31 cellular contexts compared by ENCODE assay signal in the genomic region with DNA sequence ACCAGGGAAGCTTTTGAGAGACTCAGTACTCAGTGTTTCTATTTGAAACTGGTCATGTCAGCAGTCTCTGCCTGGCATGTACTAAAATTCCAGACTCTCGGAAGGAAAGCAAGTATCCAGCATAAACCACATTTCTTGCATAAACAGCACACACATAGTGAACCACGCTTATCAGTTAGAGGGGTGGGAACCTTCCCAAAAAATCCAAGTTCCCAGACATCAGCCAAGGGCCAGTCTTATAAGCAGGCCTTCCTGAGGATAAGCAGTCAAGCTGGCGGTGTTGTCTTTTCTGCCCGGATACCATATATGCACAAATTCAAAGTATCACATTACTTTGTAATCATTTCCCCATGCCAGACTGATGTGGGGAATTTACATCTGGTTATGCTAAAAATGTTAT.
DNase-seq lines count a peak whose midpoint lies in the region; ATAC-seq and TF ChIP-seq lines count a peak whose summit lies in the region.
"Had no signal": no experiment of that assay in that cellular context is flagged by ENCODE, and none has a peak within 500 bp of the region (broad histone marks: within the 10 kb centered on the region; RNA-seq: fewer than 3 reads in every experiment).

No MANE protein-coding gene starts in this region.

- H3K9me3 ChIP-seq in ascending aorta = no peaks in the 10 kb centered on the region
- H3K9me3 ChIP-seq: BLaER1 treated with 17β-estradiol and CSF1 and Interleukin-3, amounts not matched to agents 10 nM and 100 nM; body of pancreas; Caco-2; MG63 had no signal

- no peaks in the 10 kb centered on the region for H3K9me3 Mint-ChIP-seq in nephron
- H3K9me3 Mint-ChIP-seq in activated naive CD4-positive, alpha-beta T cell treated with anti-CD3 and anti-CD28 coated beads, Interleukin-2, amount 50 U/mL, for 72 hours = no peaks in the 10 kb centered on the region
- H3K9me3 Mint-ChIP-seq: activated CD4-positive, alpha-beta memory T cell treated with anti-CD3 and anti-CD28 coated beads for 36 hours; naive thymus-derived CD8-positive, alpha-beta T cell; T-helper 1 cell treated with Interleukin-12 subunit alpha and Interleukin-12 subunit beta and Interleukin-4 antibody, amounts not matched to agents 30 μg/mL and 1 μg/mL, for 36 hours had no signal

- H3K4me1 Mint-ChIP-seq in nephron = peaks cover 19% of the 10 kb centered on the region
- H3K4me1 Mint-ChIP-seq: immature natural killer cell; naive thymus-derived CD8-positive, alpha-beta T cell had no signal

- peaks cover 7 to 56% of the 10 kb centered on the region in 2 donors for H3K4me1 ChIP-seq in ascending aorta
- H3K4me1 ChIP-seq: BLaER1 treated with 17β-estradiol and CSF1 and Interleukin-3, amounts not matched to agents 10 nM and 100 nM; body of pancreas; Caco-2; gastroesophageal sphincter had no signal

- peak overlapping the region; percentile 69 to 85 for H3K27ac ChIP-seq in ascending aorta
- H3K27ac ChIP-seq: BLaER1 treated with 17β-estradiol and CSF1 and Interleukin-3, amounts not matched to agents 10 nM and 100 nM; body of pancreas; gastroesophageal sphincter had no signal

- intact Hi-C loops in ascending aorta (cut with DNase I) = loop anchor here (5.0 kb wide), 3 partner anchors 40 to 185 kb away; a partner anchor contains a TSS

- no peak for ATAC-seq in HG02678 (IDR thresholded peaks at IDR 0.05; ENCODE audit: unreplicated experiment)
- no peak for ATAC-seq in activated naive CD4-positive, alpha-beta T cell treated with anti-CD3 and anti-CD28 coated beads, Interleukin-2, amount 50 U/mL, for 72 hours
- ATAC-seq: body of pancreas; gastroesophageal sphincter; HCT116; K562; naive thymus-derived CD8-positive, alpha-beta T cell; Panc1 had no signal

- no peak overlapping the region for H3K4me3 Mint-ChIP-seq in nephron
- H3K4me3 Mint-ChIP-seq: activated CD4-positive, alpha-beta memory T cell treated with anti-CD3 and anti-CD28 coated beads for 36 hours; immature natural killer cell; naive thymus-derived CD8-positive, alpha-beta T cell; T-helper 1 cell treated with Interleukin-12 subunit alpha and Interleukin-12 subunit beta and Interleukin-4 antibody, amounts not matched to agents 30 μg/mL and 1 μg/mL, for 36 hours had no signal

- H3K36me3 ChIP-seq in ascending aorta = peaks cover 0 to 5% of the 10 kb centered on the region in 2 donors
- H3K36me3 ChIP-seq: BLaER1 treated with 17β-estradiol and CSF1 and Interleukin-3, amounts not matched to agents 10 nM and 100 nM; gastroesophageal sphincter; MG63 had no signal

- peaks cover 4% of the 10 kb centered on the region for H3K27me3 Mint-ChIP-seq in nephron (ENCODE audit: low read depth)
- H3K27me3 Mint-ChIP-seq: activated CD4-positive, alpha-beta memory T cell treated with anti-CD3 and anti-CD28 coated beads for 36 hours had no signal

- H3K4me3 ChIP-seq in ascending aorta (peak overlapping the region in 1 of 2 donors; percentile 6), fibroblast of the aortic adventitia (ENCODE audit: low read depth, low read length) (no peak overlapping the region)
- H3K4me3 ChIP-seq: BLaER1 treated with 17β-estradiol and CSF1 and Interleukin-3, amounts not matched to agents 10 nM and 100 nM; body of pancreas; gastroesophageal sphincter; K562; MG63 had no signal

- DNase-seq in RPMI7951 (ENCODE audit: low read depth) = peak; percentile 31
- peak in 1 of 2 donors; percentile 78 for DNase-seq in ascending aorta (ENCODE audit: low spot score in 2 of 2)
- DNase-seq in fibroblast of the aortic adventitia (ENCODE audit: low read depth) = peak; percentile 9
- no peak for DNase-seq in superior temporal gyrus (ENCODE audit: extremely low spot score)
- no peak for DNase-seq in activated naive CD4-positive, alpha-beta T cell treated with anti-CD3 and anti-CD28 coated beads, Interleukin-2, amount 50 U/mL, for 72 hours (ENCODE audit: low spot score in 2 of 2)
- no peak for DNase-seq in occipital lobe (lab: John Stamatoyannopoulos, UW)
- DNase-seq: activated CD4-positive, alpha-beta memory T cell treated with anti-CD3 and anti-CD28 coated beads for 36 hours; activated CD8-positive, alpha-beta memory T cell treated with anti-CD3 and anti-CD28 coated beads, Interleukin-2, amount 50 U/mL, for 4 hours; activated naive CD4-positive, alpha-beta T cell treated with anti-CD3 and anti-CD28 coated beads, Interleukin-2, amount 50 U/mL, for 16 hours; body of pancreas; Caco-2; DND-41; effector memory CD4-positive, alpha-beta T cell; hypothalamus; immature natural killer cell; MG63; midbrain; naive thymus-derived CD8-positive, alpha-beta T cell; NCI-H1105 treated with DMSO at 0.1 percent for 48 hours; NCI-H1930; NCI-H524 treated with DMSO at 0.1 percent for 48 hours; small intestine; stimulated activated CD4-positive, alpha-beta T cell treated with anti-CD3 and anti-CD28 coated beads, Interleukin-2, amount 100 ng/mL, for 24 hours had no signal

- TF ChIP-seq CTCF in ascending aorta (IDR thresholded peaks at IDR 0.05) = no peak
- TF ChIP-seq CTCF in fibroblast of the aortic adventitia (IDR thresholded peaks at IDR 0.05; ENCODE audit: insufficient read depth, low read length) = no peak
- no peak for TF ChIP-seq CTCF in nephron (IDR thresholded peaks at IDR 0.05; ENCODE audit: unreplicated experiment in 3 of 3)

- peak overlapping the region; percentile 55 to 79 (median 57) for H3K27ac Mint-ChIP-seq in nephron
- H3K27ac Mint-ChIP-seq in activated naive CD4-positive, alpha-beta T cell treated with anti-CD3 and anti-CD28 coated beads, Interleukin-2, amount 50 U/mL, for 72 hours = no peak overlapping the region
- H3K27ac Mint-ChIP-seq: activated CD4-positive, alpha-beta memory T cell treated with anti-CD3 and anti-CD28 coated beads for 36 hours; immature natural killer cell; naive thymus-derived CD8-positive, alpha-beta T cell; T-helper 1 cell treated with Interleukin-12 subunit alpha and Interleukin-12 subunit beta and Interleukin-4 antibody, amounts not matched to agents 30 μg/mL and 1 μg/mL, for 36 hours had no signal

- peaks cover 42% of the 10 kb centered on the region for H3K36me3 Mint-ChIP-seq in nephron (ENCODE audit: low read depth)
- no peaks in the 10 kb centered on the region for H3K36me3 Mint-ChIP-seq in activated naive CD4-positive, alpha-beta T cell treated with anti-CD3 and anti-CD28 coated beads, Interleukin-2, amount 50 U/mL, for 72 hours
- H3K36me3 Mint-ChIP-seq: activated CD4-positive, alpha-beta memory T cell treated with anti-CD3 and anti-CD28 coated beads for 36 hours; immature natural killer cell; naive thymus-derived CD8-positive, alpha-beta T cell had no signal

- H3K27me3 ChIP-seq in ascending aorta = no peaks in the 10 kb centered on the region
- H3K27me3 ChIP-seq: BLaER1 treated with 17β-estradiol and CSF1 and Interleukin-3, amounts not matched to agents 10 nM and 100 nM; body of pancreas; gastroesophageal sphincter; MG63 had no signal

Comparison
In these comparisons a context has a peak if more than half of its experiments do, and no peak if none do; other contexts are left out.
1. DNase-seq: peak in RPMI7951 (single experiment) and fibroblast of the aortic adventitia (single experiment); none in superior temporal gyrus (single experiment), activated naive CD4-positive, alpha-beta T cell treated with anti-CD3 and anti-CD28 coated beads, Interleukin-2, amount 50 U/mL, for 72 hours (0 of 2) and occipital lobe (single experiment).
2. H3K27ac Mint-ChIP-seq: peak in nephron (3 of 3); none in activated naive CD4-positive, alpha-beta T cell treated with anti-CD3 and anti-CD28 coated beads, Interleukin-2, amount 50 U/mL, for 72 hours (0 of 2).